Comparison of ENCODE assay signal across 11 cellular contexts in genomic region chr6:2865270-2866182, GRCh38. TPM values are rescaled to one million over a fixed set of nuclear protein-coding genes. Genes with fewer than 3 reads are reported as not detected.
DNase-seq lines count a peak whose midpoint lies in the region; ATAC-seq, FAIRE-seq and TF ChIP-seq lines count a peak whose summit lies in the region.
"Had no signal": no experiment of that assay in that cellular context is flagged by ENCODE, and none has a peak within 500 bp of the region (broad histone marks: within the 10 kb centered on the region; RNA-seq: fewer than 3 reads in every experiment).

No MANE protein-coding gene starts in this region.

- ATAC-seq in left cardiac atrium, result peak; percentile 53 to 56
- ATAC-seq in K562, result peak; percentile 25; the same call in 1 of the 3 replicates
- ATAC-seq in left lung, result peak; percentile 43
- ATAC-seq in thoracic aorta (ENCODE audit: insufficient number of reproducible peaks, low FRiP score, low read depth), result no peak
- no peak for ATAC-seq in GM19395 (IDR thresholded peaks at IDR 0.05; ENCODE audit: unreplicated experiment)

- H3K4me1 ChIP-seq in left ventricle myocardium inferior (peaks cover 9% of the 10 kb centered on the region), K562 (replicated peaks in 1 of 2; ENCODE audit: control insufficient read depth in 2 of 2, insufficient read depth in 2 of 2, low read length in 2 of 2) (peaks cover 0 to 7% of the 10 kb centered on the region in 2 experiments; a peak in 1 of 5 replicates), left lung (peaks cover 0 to 14% of the 10 kb centered on the region in 2 donors), thoracic aorta (ENCODE audit: control insufficient read depth in 1 of 2, low read depth in 2 of 2) (no peaks in the 10 kb centered on the region), SJCRH30 (peaks cover 27% of the 10 kb centered on the region)

- TF ChIP-seq RAD21 in K562 (CRISPR knock-in tag; conservative IDR thresholded peaks at IDR 0.05 in 1 of 2, IDR thresholded peaks at IDR 0.05 in 1 of 2), result no peak

- BruUV-seq in K562 (replicated peaks; lab: Mats Ljungman, UMichigan), result no TSS peak

- H3K9ac ChIP-seq in K562 (ENCODE audit: insufficient read depth in 1 of 2, low read depth in 2 of 2, low read length in 2 of 2), result no peak overlapping the region

- H3K27me3 ChIP-seq in left ventricle myocardium inferior (ENCODE audit: low read depth) (no peaks in the 10 kb centered on the region), K562 (ENCODE audit: control insufficient read depth in 2 of 2, insufficient read depth in 2 of 2, low read length in 2 of 2) (no peaks in the 10 kb centered on the region), left lung (no peaks in the 10 kb centered on the region), thoracic aorta (replicated peaks; ENCODE audit: insufficient read depth) (no peaks in the 10 kb centered on the region), SJCRH30 (no peaks in the 10 kb centered on the region)

- no peak for TF ChIP-seq EP300 in K562 (IDR thresholded peaks at IDR 0.05; ENCODE audit: low read length)

- no peak for TF ChIP-seq POLR2A in K562 (conservative IDR thresholded peaks at IDR 0.05)

- WGBS in K562 (ENCODE audit: insufficient coverage, low coverage, missing lambda C conversion rate), result 55% methylated on average over 9 of the region's 11 CpGs

- no peak overlapping the region for H3K4me3 ChIP-seq in left ventricle myocardium inferior
- H3K4me3 ChIP-seq in K562, result no peak overlapping the region
- no peak overlapping the region for H3K4me3 ChIP-seq in left lung
- peak overlapping the region; percentile 26 for H3K4me3 ChIP-seq in thoracic aorta
- no peak overlapping the region for H3K4me3 ChIP-seq in SJCRH30

- DNase-seq in left cardiac atrium (no peak), left ventricle myocardium inferior (no peak), K562 (ENCODE audit: extremely low read depth in 1 of 4, low spot score in 3 of 4) (no peak), left lung (no peak), thoracic aorta (ENCODE audit: low spot score) (no peak), SK-N-DZ (ENCODE audit: low spot score) (no peak), SJCRH30 (no peak)
- DNase-seq: anterior cingulate cortex, NCI-H524 treated with DMSO at 0.1 percent for 48 hours had no signal

- TF ChIP-seq CTCF in left ventricle myocardium inferior (IDR thresholded peaks at IDR 0.05; ENCODE audit: borderline replicate concordance) (no peak), K562 (IDR thresholded peaks at IDR 0.05 in 2 of 3, conservative IDR thresholded peaks at IDR 0.05 in 1 of 3; ENCODE audit: insufficient read depth in 2 of 3, low read depth in 1 of 3, low read length in 3 of 3) (no peak), left lung (IDR thresholded peaks at IDR 0.05) (no peak), thoracic aorta (IDR thresholded peaks at IDR 0.05) (no peak)

- no peaks in the 10 kb centered on the region for H3K36me3 ChIP-seq in left ventricle myocardium inferior
- H3K36me3 ChIP-seq in K562 (ENCODE audit: control insufficient read depth, insufficient read depth, low read length), result no peaks in the 10 kb centered on the region
- no peaks in the 10 kb centered on the region for H3K36me3 ChIP-seq in left lung
- H3K36me3 ChIP-seq in thoracic aorta, result no peaks in the 10 kb centered on the region
- no peaks in the 10 kb centered on the region for H3K36me3 ChIP-seq in SJCRH30

- in situ Hi-C loops in K562 (cut with MboI), result no loop called here

- H3K9me1 ChIP-seq in K562 (ENCODE audit: control insufficient read depth, insufficient read depth, low read length), result no peaks in the 10 kb centered on the region

- POLR2A ChIA-PET in K562 (lab: Yijun Ruan, JAX), result interaction anchor here (0.6 to 3.8 kb wide), 5 partner anchors 12 to 1414 kb away, joined by 3 to 21 read pairs (median 3); partner anchors contain the start of gene SERPINB9

- H3K9me3 ChIP-seq in left ventricle myocardium inferior (replicated peaks) (no peaks in the 10 kb centered on the region), K562 (replicated peaks; ENCODE audit: control insufficient read depth, insufficient read depth, low read depth, low read length) (0 out of 2 replicates have a peak, but pooled peaks cover 3% of the 10 kb centered on the region), left lung (peaks cover 0 to 3% of the 10 kb centered on the region in 2 donors), thoracic aorta (no peaks in the 10 kb centered on the region), SJCRH30 (replicated peaks) (no peaks in the 10 kb centered on the region)

- peak overlapping the region; percentile 30 for H2AFZ ChIP-seq in K562 (ENCODE audit: low read depth, low read length)

- no peak overlapping the region for H3K4me2 ChIP-seq in K562 (ENCODE audit: insufficient read depth, low read length)

- intact Hi-C loops in left cardiac atrium (cut with DNase I) (no loop called here), left ventricle myocardium inferior (cut with micrococcal nuclease) (no loop called here), K562 (cut with micrococcal nuclease) (no loop called here), left lung (cut with DNase I) (no loop called here)

- H3K27ac ChIP-seq in left ventricle myocardium inferior (replicated peaks) (no peak overlapping the region), K562 (ENCODE audit: extremely low read depth, low read depth, low read length) (no peak overlapping the region), left lung (no peak overlapping the region), thoracic aorta (peak overlapping the region in 1 of 2 donors; percentile 29), SJCRH30 (no peak overlapping the region)

- CTCF ChIA-PET in K562 (lab: Yijun Ruan, JAX; ENCODE audit: low intra/inter-chr PET ratio), result no interaction called here

- H3K79me2 ChIP-seq in K562 (ENCODE audit: control insufficient read depth, insufficient read depth, low read length), result no peaks in the 10 kb centered on the region

- no peaks in the 10 kb centered on the region for H4K20me1 ChIP-seq in K562 (replicated peaks; ENCODE audit: control insufficient read depth, insufficient read depth, low read length)

- no peak for FAIRE-seq in K562 (lab: Jason Lieb, UNC)
- FAIRE-seq: frontal cortex had no signal

TF ChIP-seq in K562, 482 proteins besides CTCF, POLR2A, EP300 and RAD21 (continues in another document):
- TF ChIP-seq NFATC3 (IDR thresholded peaks at IDR 0.05), result no peak
- no peak for TF ChIP-seq ZKSCAN3 (CRISPR knock-in tag; IDR thresholded peaks at IDR 0.05)
- TF ChIP-seq FOXK2 (conservative IDR thresholded peaks at IDR 0.05 in 1 of 2, IDR thresholded peaks at IDR 0.05 in 1 of 2; ENCODE audit: low read depth in 2 of 2), result no peak
- TF ChIP-seq HNRNPH1 (optimal IDR thresholded peaks at IDR 0.05; ENCODE audit: low read depth, low read length), result no peak

RNA-seq across cellular contexts. Expression of gene SERPINB1, which starts 23.9 kb away (rescaled TPM):
- total RNA-seq in left cardiac atrium (10 to 100 TPM; 27.5 to 39.2 TPM), left ventricle myocardium inferior (23.4 TPM), K562 (2014; rRNA removed) (36.7 and 41.2 TPM in 2 replicates), K562 (2014; rRNA removed; fragmentation: Illumina TruSeq; extraction: Trizol) (49.3 and 62.5 TPM in 2 replicates), K562 (2015; rRNA removed; fragmentation: Illumina TruSeq; extraction: Trizol) (31.9 and 33.9 TPM in 2 replicates), K562 (2021) (45.6 and 46.5 TPM in 2 replicates), left lung (100 to 1,000 TPM in 1 of 2 donors, 10 to 100 TPM in 1; 82.2 to 121 TPM), thoracic aorta (10 to 100 TPM; 41.0 to 62.3 TPM)
- total RNA-seq in K562 (2011; cell fraction: chromatin; rRNA removed; ENCODE audit: low replicate concordance), result 11.1 and 19.1 TPM in 2 replicates
- 13.9 and 18.2 TPM in 2 replicates for total RNA-seq in K562 (2011; cell fraction: nucleolus; rRNA removed)
- total RNA-seq in K562 (2011; cell fraction: nucleoplasm; rRNA removed), result 16.9 and 26.9 TPM in 2 replicates
- polyA plus RNA-seq in K562 (2011; rRNA removed) (49.4 and 108 TPM in 2 replicates), K562 (2014; fragmentation: Illumina TruSeq; extraction: Trizol) (57.7 and 78.3 TPM in 2 replicates), K562 (2014; fragmentation: Nextera tagmentation; extraction: Ambion mirVana) (10 to 100 TPM; 63.8 to 68.7 TPM), K562 (2014; rRNA removed) (61.9 and 66.9 TPM in 2 replicates)
- polyA plus RNA-seq in K562 (2011; cell fraction: cytosol; rRNA removed), result 24.3 and 27.5 TPM in 2 replicates
- 22.6 and 24.2 TPM in 2 replicates for polyA plus RNA-seq in K562 (2011; cell fraction: nucleus; rRNA removed)
- polyA plus RNA-seq in K562 (2012), result 44.7 and 93.0 TPM in 2 replicates
- 48.6 and 55.2 TPM in 2 replicates for polyA minus RNA-seq in K562 (2011; rRNA and poly(A)+ RNA removed)
- 25.9 and 43.6 TPM in 2 replicates for polyA minus RNA-seq in K562 (2011; cell fraction: cytosol; rRNA and poly(A)+ RNA removed)
- 20.3 and 22.5 TPM in 2 replicates for polyA minus RNA-seq in K562 (2011; cell fraction: nucleus; rRNA and poly(A)+ RNA removed)
- 13.6 and 22.3 TPM in 2 replicates for polyA plus RNA-seq in SK-N-DZ (2014; cell fraction: cytosol; rRNA removed)
- 8.4 and 12.0 TPM in 2 replicates for polyA plus RNA-seq in SK-N-DZ (2014; cell fraction: nucleus; rRNA removed)
- 2.3 TPM in 2 replicates for total RNA-seq in SJCRH30 (2014; rRNA removed; shearing (Covaris generic))

RNA-seq across cellular contexts. Expression of gene SERPINB9, which starts 37.6 kb away (rescaled TPM):
- total RNA-seq in left cardiac atrium, result 10 to 100 TPM in 1 of 2 donors, 1 to 10 TPM in 1; 3.8 to 14.4 TPM
- 3.5 TPM for total RNA-seq in left ventricle myocardium inferior
- total RNA-seq in K562 (2011; cell fraction: chromatin; rRNA removed; ENCODE audit: low replicate concordance), result 38.5 and 40.9 TPM in 2 replicates
- 25.5 and 30.9 TPM in 2 replicates for total RNA-seq in K562 (2011; cell fraction: nucleolus; rRNA removed)
- 39.8 and 60.8 TPM in 2 replicates for total RNA-seq in K562 (2011; cell fraction: nucleoplasm; rRNA removed)
- 18.8 and 18.9 TPM in 2 replicates for total RNA-seq in K562 (2014; rRNA removed)
- 30.7 and 37.5 TPM in 2 replicates for total RNA-seq in K562 (2014; rRNA removed; fragmentation: Illumina TruSeq; extraction: Trizol)
- 18.4 and 21.5 TPM in 2 replicates for total RNA-seq in K562 (2015; rRNA removed; fragmentation: Illumina TruSeq; extraction: Trizol)
- 31.7 and 37.0 TPM in 2 replicates for total RNA-seq in K562 (2021)
- 72.3 and 136 TPM in 2 replicates for polyA plus RNA-seq in K562 (2011; rRNA removed)
- polyA plus RNA-seq in K562 (2011; cell fraction: cytosol; rRNA removed), result 68.2 and 93.0 TPM in 2 replicates
- polyA plus RNA-seq in K562 (2011; cell fraction: nucleus; rRNA removed), result 24.3 and 46.3 TPM in 2 replicates
- 21.2 and 35.3 TPM in 2 replicates for polyA plus RNA-seq in K562 (2012)
- 34.6 and 40.3 TPM in 2 replicates for polyA plus RNA-seq in K562 (2014; fragmentation: Illumina TruSeq; extraction: Trizol)
- 10 to 100 TPM; 12.1 to 20.0 TPM for polyA plus RNA-seq in K562 (2014; fragmentation: Nextera tagmentation; extraction: Ambion mirVana)
- 26.6 and 32.2 TPM in 2 replicates for polyA plus RNA-seq in K562 (2014; rRNA removed)
- 75.4 and 149 TPM in 2 replicates for polyA minus RNA-seq in K562 (2011; rRNA and poly(A)+ RNA removed)
- 34.9 and 85.8 TPM in 2 replicates for polyA minus RNA-seq in K562 (2011; cell fraction: cytosol; rRNA and poly(A)+ RNA removed)
- polyA minus RNA-seq in K562 (2011; cell fraction: nucleus; rRNA and poly(A)+ RNA removed), result 14.3 and 16.3 TPM in 2 replicates
- total RNA-seq in left lung, result 10 to 100 TPM in 1 of 2 donors, 1 to 10 TPM in 1; 7.6 to 17.0 TPM
- total RNA-seq in thoracic aorta, result 10 to 100 TPM; 15.7 to 24.0 TPM
- polyA plus RNA-seq in SK-N-DZ (2014; cell fraction: cytosol; rRNA removed), result 0.06 and 0.23 TPM in 2 replicates
- not detected in 2 replicates for polyA plus RNA-seq in SK-N-DZ (2014; cell fraction: nucleus; rRNA removed)
- total RNA-seq in SJCRH30 (2014; rRNA removed; shearing (Covaris generic)), result 0.81 and 0.89 TPM in 2 replicates

Comparison
In these comparisons a context has a peak if more than half of its experiments do, and no peak if none do; other contexts are left out.
1. ATAC-seq: peak in left cardiac atrium (2 of 2), K562 (single experiment) and left lung (single experiment); none in thoracic aorta (single experiment) and GM19395 (single experiment).